In the genomic region with DNA sequence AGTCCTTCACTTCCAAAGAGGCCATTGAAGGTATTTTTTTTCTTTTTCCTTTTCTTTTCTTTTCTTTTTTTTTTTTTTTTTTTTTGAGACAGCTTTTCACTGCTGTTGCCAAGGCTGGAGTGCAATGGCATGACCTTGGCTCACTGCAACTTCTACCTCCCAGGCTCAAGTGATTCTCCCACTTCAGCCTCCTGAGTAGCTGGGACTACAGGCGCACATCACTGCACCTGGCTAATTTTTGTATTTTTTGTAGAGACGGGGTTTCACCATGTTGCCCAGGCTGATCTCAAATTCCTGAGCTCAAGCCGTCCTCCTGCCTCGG, we compare ENCODE assay signal across 8 cellular contexts. TPM values are rescaled to one million over a fixed set of nuclear protein-coding genes. Genes with fewer than 3 reads are reported as not detected.
DNase-seq lines count a peak whose midpoint lies in the region; ATAC-seq and TF ChIP-seq lines count a peak whose summit lies in the region.
"Not testable (repeated sequence)": the region's sequence is repeated elsewhere in the genome, so short reads cannot be mapped to it uniquely, and the experiment has no call there.
"Had no signal": no experiment of that assay in that cellular context is flagged by ENCODE, and none has a peak within 500 bp of the region (broad histone marks: within the 10 kb centered on the region; RNA-seq: fewer than 3 reads in every experiment).

No MANE protein-coding gene starts in this region.

- ATAC-seq in activated T-cell treated with anti-CD3 and anti-CD28 coated beads, Interleukin-2, amount 50 U/mL, for 72 hours (replicated peaks in 1 of 2); central memory CD8-positive, alpha-beta T cell (replicated peaks; ENCODE audit: extremely low read depth, poor library complexity, severe bottlenecking): not testable (repeated sequence)
- peak; percentile 49 for ATAC-seq in left lung

- not testable (repeated sequence) for H2BK15ac ChIP-seq in neuronal stem cell (ENCODE audit: low read length)

- H3K79me2 ChIP-seq in KMS-11 (ENCODE audit: insufficient read depth, low read depth): not testable (repeated sequence)

- not testable (repeated sequence) for H2BK5ac ChIP-seq in neuronal stem cell (ENCODE audit: low read length)

- not testable (repeated sequence) for H3K18ac ChIP-seq in neuronal stem cell (ENCODE audit: low read length)

- H3K36me3 Mint-ChIP-seq in CD4-positive, alpha-beta memory T cell: peaks cover 48 to 68% of the 10 kb centered on the region in 2 donors
- peaks cover 72% of the 10 kb centered on the region for H3K36me3 Mint-ChIP-seq in T-helper 2 cell treated with Interferon-gamma antibody and Interleukin-4, amounts not matched to agents 5 μg/mL and 100 μg/mL, for 36 hours (ENCODE audit: low read depth)
- peaks cover 21 to 33% of the 10 kb centered on the region in 2 donors for H3K36me3 Mint-ChIP-seq in activated T-cell treated with anti-CD3 and anti-CD28 coated beads, Interleukin-2, amount 50 U/mL, for 72 hours (ENCODE audit: insufficient read depth in 2 of 2)
- H3K36me3 Mint-ChIP-seq in central memory CD8-positive, alpha-beta T cell (ENCODE audit: insufficient read depth): peaks cover 49% of the 10 kb centered on the region

- not testable (repeated sequence) for H3K14ac ChIP-seq in neuronal stem cell (ENCODE audit: low read length)

- not testable (repeated sequence) for H3K27me3 Mint-ChIP-seq in CD4-positive, alpha-beta memory T cell; T-helper 2 cell treated with Interferon-gamma antibody and Interleukin-4, amounts not matched to agents 5 μg/mL and 100 μg/mL, for 36 hours (ENCODE audit: low read depth); activated T-cell treated with anti-CD3 and anti-CD28 coated beads, Interleukin-2, amount 50 U/mL, for 72 hours (ENCODE audit: low read depth); central memory CD8-positive, alpha-beta T cell

- CTCF ChIA-PET in CD4-positive, alpha-beta memory T cell (lab: Charles Lee; ENCODE audit: partially characterized antibody): interaction anchor here (0.8 to 13.8 kb wide), 24 partner anchors 15 to 219 kb away, joined by 3 to 463 read pairs (median 7); a partner anchor contains a TSS

- intact Hi-C loops in CD4-positive, alpha-beta memory T cell (cut with micrococcal nuclease): loop anchor here (1.0 to 5.0 kb wide), 6 partner anchors 13 to 184 kb away; a partner anchor contains a TSS
- intact Hi-C loops in left lung (cut with DNase I): loop anchor here in 1 of 2 donors (5.0 kb wide), 1 partner anchor 52 kb away; no protein-coding TSS in a partner anchor

- H3K36me3 ChIP-seq in CD4-positive, alpha-beta memory T cell (ENCODE audit: insufficient read depth, low read length): peaks cover 33% of the 10 kb centered on the region
- not testable (repeated sequence) for H3K36me3 ChIP-seq in KMS-11 (ENCODE audit: insufficient read depth); neuronal stem cell (replicated peaks in 1 of 2; ENCODE audit: control insufficient read depth in 2 of 2, insufficient read depth in 2 of 2, low read length in 2 of 2)
- H3K36me3 ChIP-seq in left lung: peaks cover 0 to 28% of the 10 kb centered on the region in 2 donors

- H3K4ac ChIP-seq in neuronal stem cell (ENCODE audit: low read length): not testable (repeated sequence)

- H3K27me3 ChIP-seq in CD4-positive, alpha-beta memory T cell (ENCODE audit: insufficient read depth, low read length); KMS-11 (ENCODE audit: insufficient read depth, low read depth); left lung; neuronal stem cell (ENCODE audit: control insufficient read depth in 3 of 3, insufficient read depth in 3 of 3, low read depth in 1 of 3, low read length in 3 of 3): not testable (repeated sequence)

- H3K4me2 ChIP-seq in KMS-11; neuronal stem cell (ENCODE audit: insufficient read depth, low read length, poor library complexity, severe bottlenecking): not testable (repeated sequence)

- H3K79me1 ChIP-seq in neuronal stem cell (ENCODE audit: low read depth, low read length): not testable (repeated sequence)

- H3K9me3 ChIP-seq in CD4-positive, alpha-beta memory T cell (ENCODE audit: control insufficient read depth in 1 of 2, low read length in 2 of 2); left lung; neuronal stem cell (replicated peaks in 1 of 2; ENCODE audit: control insufficient read depth in 2 of 2, insufficient read depth in 1 of 2, low read depth in 1 of 2, low read length in 2 of 2): not testable (repeated sequence)

- not testable (repeated sequence) for DNase-seq in CD4-positive, alpha-beta memory T cell; T-helper 2 cell treated with Interferon-gamma antibody and Interleukin-4, amounts not matched to agents 5 μg/mL and 100 μg/mL, for 36 hours (ENCODE audit: low spot score); activated T-cell treated with anti-CD3 and anti-CD28 coated beads, Interleukin-2, amount 50 U/mL, for 72 hours; central memory CD8-positive, alpha-beta T cell (ENCODE audit: low spot score in 2 of 2); left lung; neuronal stem cell (ENCODE audit: low spot score)

- H3K4me1 ChIP-seq in CD4-positive, alpha-beta memory T cell (ENCODE audit: insufficient read depth, low read length): peaks cover 70% of the 10 kb centered on the region
- H3K4me1 ChIP-seq in KMS-11 (ENCODE audit: low read depth, poor library complexity, severe bottlenecking) (peaks cover 51% of the 10 kb centered on the region), left lung (peaks cover 19 to 75% of the 10 kb centered on the region in 2 donors), neuronal stem cell (ENCODE audit: control insufficient read depth in 2 of 2, insufficient read depth in 1 of 2, low read depth in 1 of 2, low read length in 2 of 2) (peaks cover 7 to 22% of the 10 kb centered on the region in 2 donors)

- not testable (repeated sequence) for H4K91ac ChIP-seq in neuronal stem cell (ENCODE audit: low read depth, low read length, poor library complexity)

- not testable (repeated sequence) for H3K4me3 ChIP-seq in CD4-positive, alpha-beta memory T cell (ENCODE audit: low read length in 2 of 2); KMS-11 (IDR thresholded peaks at IDR 0.05; ENCODE audit: insufficient read depth, low read depth, low read length); left lung; neuronal stem cell (ENCODE audit: low read length in 2 of 2)

- H2BK120ac ChIP-seq in neuronal stem cell (ENCODE audit: low read depth, low read length): not testable (repeated sequence)

- not testable (repeated sequence) for H3K23ac ChIP-seq in neuronal stem cell (ENCODE audit: low read depth, low read length, poor library complexity)

- peak overlapping the region; percentile 78 for H3K27ac ChIP-seq in CD4-positive, alpha-beta memory T cell (ENCODE audit: low read depth, low read length)
- peak overlapping the region; percentile 96; the same call in 1 of the 2 replicates for H3K27ac ChIP-seq in KMS-11
- H3K27ac ChIP-seq in left lung: peak overlapping the region in 1 of 2 donors; percentile 15
- H3K27ac ChIP-seq in neuronal stem cell (replicated peaks; ENCODE audit: low read length): not testable (repeated sequence)

- whole genome bisulfite sequencing in neuronal stem cell (ENCODE audit: extremely low coverage in 2 of 2, insufficient read length in 2 of 2, insufficient replicate concordance in 1 of 2), 2 donors: no CpG with 5 or more reads among the region's 4 CpGs

- H2BK12ac ChIP-seq in neuronal stem cell (ENCODE audit: low read length): not testable (repeated sequence)

- H3K9ac ChIP-seq in KMS-11; neuronal stem cell (ENCODE audit: low read depth, low read length, poor library complexity): not testable (repeated sequence)

- H2AFZ ChIP-seq in KMS-11 (ENCODE audit: low read depth): not testable (repeated sequence)
- peak overlapping the region; percentile 33 for H2AFZ ChIP-seq in neuronal stem cell (ENCODE audit: low read length)

- not testable (repeated sequence) for H4K8ac ChIP-seq in neuronal stem cell (ENCODE audit: low read depth, low read length)

- peak overlapping the region in 1 of 8 donors; percentile 32 for H3K4me3 Mint-ChIP-seq in CD4-positive, alpha-beta memory T cell
- not testable (repeated sequence) for H3K4me3 Mint-ChIP-seq in T-helper 2 cell treated with Interferon-gamma antibody and Interleukin-4, amounts not matched to agents 5 μg/mL and 100 μg/mL, for 36 hours; activated T-cell treated with anti-CD3 and anti-CD28 coated beads, Interleukin-2, amount 50 U/mL, for 72 hours; central memory CD8-positive, alpha-beta T cell

- not testable (repeated sequence) for H2AK5ac ChIP-seq in neuronal stem cell (ENCODE audit: low read depth, low read length)

- not testable (repeated sequence) for TF ChIP-seq CTCF in KMS-11 (conservative IDR thresholded peaks at IDR 0.05; ENCODE audit: low read depth, low read length); left lung (IDR thresholded peaks at IDR 0.05)

- peaks cover 0 to 11% (median 1%) of the 10 kb centered on the region in 8 donors for H3K9me3 Mint-ChIP-seq in CD4-positive, alpha-beta memory T cell
- peaks cover 12% of the 10 kb centered on the region for H3K9me3 Mint-ChIP-seq in T-helper 2 cell treated with Interferon-gamma antibody and Interleukin-4, amounts not matched to agents 5 μg/mL and 100 μg/mL, for 36 hours
- not testable (repeated sequence) for H3K9me3 Mint-ChIP-seq in activated T-cell treated with anti-CD3 and anti-CD28 coated beads, Interleukin-2, amount 50 U/mL, for 72 hours; central memory CD8-positive, alpha-beta T cell

- H3K4me1 Mint-ChIP-seq in CD4-positive, alpha-beta memory T cell: peaks cover 50 to 83% (median 66%) of the 10 kb centered on the region in 4 donors
- H3K4me1 Mint-ChIP-seq in T-helper 2 cell treated with Interferon-gamma antibody and Interleukin-4, amounts not matched to agents 5 μg/mL and 100 μg/mL, for 36 hours (ENCODE audit: low read depth): peaks cover 37% of the 10 kb centered on the region
- peaks cover 76% of the 10 kb centered on the region for H3K4me1 Mint-ChIP-seq in activated T-cell treated with anti-CD3 and anti-CD28 coated beads, Interleukin-2, amount 50 U/mL, for 72 hours (ENCODE audit: low read depth)
- H3K4me1 Mint-ChIP-seq in central memory CD8-positive, alpha-beta T cell: peaks cover 66% of the 10 kb centered on the region

- H3K27ac Mint-ChIP-seq in CD4-positive, alpha-beta memory T cell: peak overlapping the region; percentile 83 to 99 (median 94)
- H3K27ac Mint-ChIP-seq in T-helper 2 cell treated with Interferon-gamma antibody and Interleukin-4, amounts not matched to agents 5 μg/mL and 100 μg/mL, for 36 hours: peak overlapping the region; percentile 84
- peak overlapping the region; percentile 80 for H3K27ac Mint-ChIP-seq in activated T-cell treated with anti-CD3 and anti-CD28 coated beads, Interleukin-2, amount 50 U/mL, for 72 hours
- H3K27ac Mint-ChIP-seq in central memory CD8-positive, alpha-beta T cell (ENCODE audit: low read depth): peak overlapping the region; percentile 96

- POLR2A ChIA-PET in CD4-positive, alpha-beta memory T cell (lab: Charles Lee; ENCODE audit: partially characterized antibody): interaction anchor here (1.0 to 9.9 kb wide), 7 partner anchors 12 to 184 kb away, joined by 3 to 310 read pairs (median 15); a partner anchor contains a TSS

- not testable (repeated sequence) for H4K20me1 ChIP-seq in KMS-11 (ENCODE audit: insufficient read depth)

RNA-seq across cellular contexts. Expression of a gene that starts 14.8 kb away (rescaled TPM):
- total RNA-seq in CD4-positive, alpha-beta memory T cell: 100 to 1,000 TPM; 175 to 176 TPM
- 100 to 1,000 TPM; 485 to 781 TPM for polyA plus RNA-seq in CD4-positive, alpha-beta memory T cell
- total RNA-seq in activated T-cell treated with anti-CD3 and anti-CD28 coated beads, Interleukin-2, amount 50 U/mL, for 72 hours: 10 to 100 TPM; 49.6 to 55.4 TPM
- total RNA-seq in left lung: 10 to 100 TPM; 28.3 to 61.0 TPM
- polyA plus RNA-seq in neuronal stem cell (2013, experiment 1 of 2): 0.11 TPM
- 0.15 TPM for polyA plus RNA-seq in neuronal stem cell (2013, experiment 2 of 2)

RNA-seq across cellular contexts. Expression of a gene that starts 21.0 kb away (rescaled TPM):
- under 1 TPM; 0.30 to 0.58 TPM for total RNA-seq in CD4-positive, alpha-beta memory T cell
- polyA plus RNA-seq in CD4-positive, alpha-beta memory T cell: under 1 TPM in 1 of 2 donors, not detected in 1; 0.42 TPM
- total RNA-seq in activated T-cell treated with anti-CD3 and anti-CD28 coated beads, Interleukin-2, amount 50 U/mL, for 72 hours: under 1 TPM; 0.65 to 0.74 TPM
- 10 to 100 TPM; 50.5 to 90.9 TPM for total RNA-seq in left lung
- 0.68 TPM for polyA plus RNA-seq in neuronal stem cell (2013, experiment 1 of 2)
- polyA plus RNA-seq in neuronal stem cell (2013, experiment 2 of 2): 0.73 TPM
- polyA plus RNA-seq: A549 had no signal

RNA-seq across cellular contexts. Expression of a gene that starts 56.5 kb away (rescaled TPM):
- 100 to 1,000 TPM; 182 to 195 TPM for total RNA-seq in CD4-positive, alpha-beta memory T cell
- polyA plus RNA-seq in CD4-positive, alpha-beta memory T cell: 100 to 1,000 TPM; 267 to 316 TPM
- 100 to 1,000 TPM; 115 to 139 TPM for total RNA-seq in activated T-cell treated with anti-CD3 and anti-CD28 coated beads, Interleukin-2, amount 50 U/mL, for 72 hours
- total RNA-seq in left lung: 100 to 1,000 TPM in 1 of 2 donors, 10 to 100 TPM in 1; 97.9 to 147 TPM
- 94.0 TPM for polyA plus RNA-seq in neuronal stem cell (2013, experiment 1 of 2)
- polyA plus RNA-seq in neuronal stem cell (2013, experiment 2 of 2): 89.8 TPM

RNA-seq across cellular contexts. Expression of a gene that starts 57.9 kb away (rescaled TPM):
- 100 to 1,000 TPM; 101 to 112 TPM for total RNA-seq in CD4-positive, alpha-beta memory T cell
- 10 to 100 TPM; 25.9 to 52.5 TPM for polyA plus RNA-seq in CD4-positive, alpha-beta memory T cell
- total RNA-seq in activated T-cell treated with anti-CD3 and anti-CD28 coated beads, Interleukin-2, amount 50 U/mL, for 72 hours: 10 to 100 TPM; 75.7 to 78.8 TPM
- 10 to 100 TPM; 35.1 to 41.7 TPM for total RNA-seq in left lung
- polyA plus RNA-seq in neuronal stem cell (2013, experiment 1 of 2): 39.6 TPM
- 37.7 TPM for polyA plus RNA-seq in neuronal stem cell (2013, experiment 2 of 2)

Comparison
In these comparisons a context has a peak if more than half of its experiments do, and no peak if none do; other contexts are left out.
1. RNA of a gene that starts 21.0 kb away (total RNA-seq): 50.5 to 90.9 TPM in left lung; 0.65 to 0.74 TPM in activated T-cell treated with anti-CD3 and anti-CD28 coated beads, Interleukin-2, amount 50 U/mL, for 72 hours and 0.30 to 0.58 TPM in CD4-positive, alpha-beta memory T cell; every median in the first group is over 10 times any median in the second.
2. Peak in every context shown above with its lines, with median percentiles within 50 percentile points of each other: H3K27ac Mint-ChIP-seq.